Comparison of ENCODE assay signal across 8 cellular contexts in the genomic region with DNA sequence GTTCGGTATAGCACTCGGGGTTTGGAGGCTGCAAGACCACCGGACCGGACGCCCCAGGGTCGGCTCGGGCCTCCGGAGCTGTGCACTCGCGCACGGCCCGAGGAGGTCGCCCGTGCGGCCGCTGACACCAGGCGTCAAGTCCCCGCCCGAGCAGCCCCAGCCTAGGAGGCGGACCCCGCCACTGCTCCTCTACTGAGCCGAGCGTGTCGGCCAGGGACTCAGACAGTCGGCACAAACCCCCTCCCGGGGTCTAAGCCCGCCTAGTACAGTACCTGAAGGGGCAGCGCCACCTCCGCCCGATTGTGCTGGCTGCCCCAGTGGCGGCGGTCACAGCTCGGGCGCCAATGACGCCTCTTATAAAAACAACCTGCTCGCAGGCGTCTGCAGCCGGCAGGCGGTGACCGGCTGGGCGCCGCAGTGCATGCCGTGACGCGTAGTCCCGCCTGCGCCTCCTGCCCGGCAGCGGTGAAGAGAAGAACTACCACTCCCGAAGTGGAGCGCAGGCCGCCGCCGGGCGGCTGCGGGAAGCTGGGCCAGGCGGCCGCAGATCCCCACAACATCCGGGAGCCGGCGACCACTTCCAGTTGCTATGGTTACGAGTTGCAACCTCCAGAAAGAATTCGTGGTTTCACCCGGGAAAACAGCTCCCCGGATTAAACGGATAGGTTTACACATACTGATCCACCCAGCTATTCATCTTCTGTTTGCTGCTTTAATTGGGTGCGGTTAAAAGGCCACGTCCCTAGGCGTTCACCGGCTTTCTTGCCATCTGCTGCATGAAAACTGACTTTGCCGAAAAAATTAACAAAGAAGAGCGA. TPM values are rescaled to one million over a fixed set of nuclear protein-coding genes. Genes with fewer than 3 reads are reported as not detected.
A peak's percentile ranks its signal among the peaks of the same experiment; 100 is the strongest.
DNase-seq lines count a peak whose midpoint lies in the region; ATAC-seq, FAIRE-seq and TF ChIP-seq lines count a peak whose summit lies in the region.

A gene with protein sequence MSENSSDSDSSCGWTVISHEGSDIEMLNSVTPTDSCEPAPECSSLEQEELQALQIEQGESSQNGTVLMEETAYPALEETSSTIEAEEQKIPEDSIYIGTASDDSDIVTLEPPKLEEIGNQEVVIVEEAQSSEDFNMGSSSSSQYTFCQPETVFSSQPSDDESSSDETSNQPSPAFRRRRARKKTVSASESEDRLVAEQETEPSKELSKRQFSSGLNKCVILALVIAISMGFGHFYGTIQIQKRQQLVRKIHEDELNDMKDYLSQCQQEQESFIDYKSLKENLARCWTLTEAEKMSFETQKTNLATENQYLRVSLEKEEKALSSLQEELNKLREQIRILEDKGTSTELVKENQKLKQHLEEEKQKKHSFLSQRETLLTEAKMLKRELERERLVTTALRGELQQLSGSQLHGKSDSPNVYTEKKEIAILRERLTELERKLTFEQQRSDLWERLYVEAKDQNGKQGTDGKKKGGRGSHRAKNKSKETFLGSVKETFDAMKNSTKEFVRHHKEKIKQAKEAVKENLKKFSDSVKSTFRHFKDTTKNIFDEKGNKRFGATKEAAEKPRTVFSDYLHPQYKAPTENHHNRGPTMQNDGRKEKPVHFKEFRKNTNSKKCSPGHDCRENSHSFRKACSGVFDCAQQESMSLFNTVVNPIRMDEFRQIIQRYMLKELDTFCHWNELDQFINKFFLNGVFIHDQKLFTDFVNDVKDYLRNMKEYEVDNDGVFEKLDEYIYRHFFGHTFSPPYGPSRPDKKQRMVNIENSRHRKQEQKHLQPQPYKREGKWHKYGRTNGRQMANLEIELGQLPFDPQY (minus strand): TSS at position 411 of the 818 bp plus-strand sequence. CDS start 18,935 bp downstream, outside the sequence.
A gene with protein sequence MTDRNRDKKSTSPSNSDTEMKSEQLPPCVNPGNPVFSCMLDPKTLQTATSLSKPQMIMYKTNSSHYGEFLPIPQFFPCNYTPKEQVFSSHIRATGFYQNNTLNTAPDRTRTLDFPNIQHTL (plus strand): TSS at position 547 of the 818 bp plus-strand sequence. CDS start 274 bp downstream, outside the sequence.

- ATAC-seq in GM18861 (IDR thresholded peaks at IDR 0.05; ENCODE audit: unreplicated experiment) (peak; percentile 92), HG03097 (IDR thresholded peaks at IDR 0.05; ENCODE audit: low FRiP score, unreplicated experiment) (peak; percentile 96)

- in situ Hi-C loops in ACHN (cut with HindIII; ENCODE audit: low pct_ligation_motif_present, low pct_unique_long_range_greater_than_20kb, low sequenced_read_pairs), result no loop called here
- in situ Hi-C loops in mammary epithelial cell (cut with MboI; ENCODE audit: low sequenced_read_pairs in 2 of 2), result no loop called here

- dilution Hi-C loops in mammary epithelial cell (cut with HindIII; ENCODE audit: low sequenced_read_pairs), result no loop called here

- peak within 1 kb of the TSS; percentile 80 for H3K9ac ChIP-seq in mammary epithelial cell (ENCODE audit: insufficient read depth, low read length)

- intact Hi-C loops in mammary epithelial cell (cut with micrococcal nuclease), result loop anchor here (1.0 to 10.0 kb wide), 4 partner anchors 19 to 211 kb away; a partner anchor contains a TSS

- no peak for FAIRE-seq in small intestine (lab: Jason Lieb, UNC)

- peak within 1 kb of the TSS; percentile 85 for H3K4me2 ChIP-seq in mammary epithelial cell (ENCODE audit: insufficient read depth, low read depth, low read length)

- H3K27me3 ChIP-seq in mammary epithelial cell (ENCODE audit: insufficient read depth, low read length) (no peaks in the 10 kb centered on the region), small intestine (ENCODE audit: control insufficient read depth in 2 of 2, insufficient read depth in 2 of 2, low read length in 2 of 2) (no peaks in the 10 kb centered on the region)

- no peaks in the 10 kb centered on the region for H3K79me2 ChIP-seq in mammary epithelial cell (ENCODE audit: insufficient read depth, low read length)

- H3K27ac ChIP-seq in VCaP (peak within 1 kb of the TSS; percentile 76), mammary epithelial cell (ENCODE audit: insufficient read depth, low read depth, low read length) (peak within 1 kb of the TSS; percentile 78), small intestine (ENCODE audit: low read depth in 1 of 2, low read length in 1 of 2) (peak within 1 kb of the TSS; percentile 87 to 99)

- DNase-seq in ACHN, result peak; percentile 92
- peak; percentile 94 for DNase-seq in NCI-H2171 (lab: John Stamatoyannopoulos, UW)
- DNase-seq in mammary epithelial cell, result peak; percentile 92
- peak; percentile 95 for DNase-seq in iPS-NIHi11 (ENCODE audit: low spot score)
- peak; percentile 91 for DNase-seq in small intestine

- CTCF ChIA-PET in mammary epithelial cell (lab: Charles Lee; ENCODE audit: low non-redundant PET), result interaction anchor here (0.5 to 0.9 kb wide), 7 partner anchors 18 to 231 kb away, joined by 3 to 11 read pairs (median 5); a partner anchor contains a TSS

- no TSS peak for BruUV-seq in mammary epithelial cell (replicated peaks; lab: Mats Ljungman, UMichigan)

- no peaks in the 10 kb centered on the region for H3K36me3 ChIP-seq in mammary epithelial cell (ENCODE audit: insufficient read depth, low read length)
- no peaks in the 10 kb centered on the region for H3K36me3 ChIP-seq in small intestine (ENCODE audit: control insufficient read depth in 2 of 2, insufficient read depth in 2 of 2, low read length in 2 of 2)

- H4K20me1 ChIP-seq in mammary epithelial cell (ENCODE audit: insufficient read depth, low read length), result no peaks in the 10 kb centered on the region

- H3K4me1 ChIP-seq in mammary epithelial cell (ENCODE audit: insufficient read depth, low read length) (peaks cover 5% of the 10 kb centered on the region), small intestine (ENCODE audit: control insufficient read depth in 2 of 2, insufficient read depth in 1 of 2, low read depth in 1 of 2, low read length in 1 of 2) (peaks cover 0 to 2% of the 10 kb centered on the region in 2 donors)

- peak; percentile 77 for TF ChIP-seq CTCF in VCaP (conservative IDR thresholded peaks at IDR 0.05)
- peak; percentile 28 to 69 for TF ChIP-seq CTCF in mammary epithelial cell (conservative IDR thresholded peaks at IDR 0.05 in 1 of 2, IDR thresholded peaks at IDR 0.05 in 1 of 2; ENCODE audit: extremely low read depth in 1 of 2, insufficient read depth in 1 of 2, low read depth in 1 of 2, low read length in 2 of 2)

- peak within 1 kb of the TSS; percentile 66 to 81 (median 78) for H3K4me3 ChIP-seq in mammary epithelial cell (replicated peaks in 1 of 3; ENCODE audit: insufficient read depth in 1 of 3, low read depth in 2 of 3, low read length in 3 of 3)
- H3K4me3 ChIP-seq in small intestine (ENCODE audit: low read depth in 1 of 2, low read length in 2 of 2), result peak within 1 kb of the TSS; percentile 73 to 77

- WGBS in mammary epithelial cell (ENCODE audit: low coverage, missing lambda C conversion rate), result 3% methylated on average over 21 of the region's 72 CpGs
- WGBS in small intestine, 3 donors, result 0 to 1% (median 0%) methylated on average over 70 to 72 of the region's 72 CpGs

- no peaks in the 10 kb centered on the region for H3K9me3 ChIP-seq in mammary epithelial cell (replicated peaks; ENCODE audit: insufficient read depth, low read length)
- no peaks in the 10 kb centered on the region for H3K9me3 ChIP-seq in small intestine (ENCODE audit: control insufficient read depth, low read depth)

- H2AFZ ChIP-seq in mammary epithelial cell (ENCODE audit: low read depth, low read length), result peak within 1 kb of the TSS; percentile 91

RNA-seq across cellular contexts. Expression of the first gene that starts in this region (rescaled TPM):
- total RNA-seq in mammary epithelial cell, result 10 to 100 TPM; 38.2 to 66.5 TPM
- polyA plus RNA-seq in mammary epithelial cell (8.4 TPM), small intestine (10 to 100 TPM in 1 of 3 donors, 1 to 10 TPM in 2; 4.7 to 24.2 (median 9.5) TPM)
- polyA minus RNA-seq in mammary epithelial cell, result 17.9 TPM

RNA-seq across cellular contexts. Expression of the second gene that starts in this region (rescaled TPM):
- 1 to 10 TPM; 2.5 to 3.3 TPM for total RNA-seq in mammary epithelial cell
- polyA plus RNA-seq in mammary epithelial cell, result 2.3 TPM
- not detected for polyA minus RNA-seq in mammary epithelial cell
- 1 to 10 TPM; 3.0 to 6.7 (median 3.1) TPM for polyA plus RNA-seq in small intestine

Comparison
In these comparisons a context has a peak if more than half of its experiments do, and no peak if none do; other contexts are left out.
1. Peak in every context shown above with its lines: DNase-seq, ATAC-seq, H3K4me3 ChIP-seq and H3K27ac ChIP-seq.